Comparison of ENCODE assay signal across 1 cellular context in genomic region chr11:64360403-64360980, GRCh38.
TF ChIP-seq lines count a peak whose summit lies in the region.

No MANE protein-coding gene starts in this region.

TF ChIP-seq in SK-N-SH treated with all-trans-retinoic acid at 6 μM for 48 hours, 23 proteins besides CTCF, POLR2A, EP300 and RAD21 (continued from another document):
- TF ChIP-seq ARNTL (CRISPR knock-in tag; IDR thresholded peaks at IDR 0.05; ENCODE audit: borderline replicate concordance, low read depth) (no peak), BACH2 (CRISPR knock-in tag; IDR thresholded peaks at IDR 0.05; ENCODE audit: borderline replicate concordance) (no peak), TOX (CRISPR knock-in tag; IDR thresholded peaks at IDR 0.05; ENCODE audit: borderline replicate concordance) (no peak), PATZ1 (CRISPR knock-in tag; IDR thresholded peaks at IDR 0.05; ENCODE audit: borderline replicate concordance) (no peak), SNAI2 (CRISPR knock-in tag; IDR thresholded peaks at IDR 0.05) (no peak), TSHZ2 (CRISPR knock-in tag; IDR thresholded peaks at IDR 0.05) (no peak), GLIS3 (CRISPR knock-in tag; IDR thresholded peaks at IDR 0.05) (no peak), CREB5 (CRISPR knock-in tag; IDR thresholded peaks at IDR 0.05; ENCODE audit: low read depth) (no peak), CSRNP3 (CRISPR knock-in tag; IDR thresholded peaks at IDR 0.05) (no peak), ESRRG (CRISPR knock-in tag; IDR thresholded peaks at IDR 0.05) (no peak), ISL1 (CRISPR knock-in tag; IDR thresholded peaks at IDR 0.05) (no peak)
